ENCODE assay signal across 1 cellular context in genomic region chr5:160231789-160232342, GRCh38.
TF ChIP-seq lines count a peak whose summit lies in the region.

No MANE protein-coding gene starts in this region.

TF ChIP-seq in K562, 482 proteins besides CTCF, POLR2A, EP300 and RAD21 (continued from another document):
- TF ChIP-seq DPF2 (IDR thresholded peaks at IDR 0.05) (no peak), PTBP1 (IDR thresholded peaks at IDR 0.05; ENCODE audit: low read depth, low read length) (no peak), GTF2F1 (IDR thresholded peaks at IDR 0.05; ENCODE audit: low read depth, low read length) (no peak), MECOM (CRISPR knock-in tag; IDR thresholded peaks at IDR 0.05) (no peak), ZNF165 (CRISPR knock-in tag; IDR thresholded peaks at IDR 0.05; ENCODE audit: borderline replicate concordance) (no peak), CLOCK (CRISPR knock-in tag; IDR thresholded peaks at IDR 0.05; ENCODE audit: borderline replicate concordance) (no peak), ARHGAP35 (IDR thresholded peaks at IDR 0.05; ENCODE audit: partially characterized antibody) (no peak), HMG20A (CRISPR knock-in tag; conservative IDR thresholded peaks at IDR 0.05) (no peak), SETDB1 (IDR thresholded peaks at IDR 0.05; ENCODE audit: low read length) (no peak), KDM4B (IDR thresholded peaks at IDR 0.05; ENCODE audit: borderline replicate concordance in 2 of 2, low read depth in 1 of 2) (no peak), SMC3 (conservative IDR thresholded peaks at IDR 0.05; ENCODE audit: insufficient read depth, low read depth, low read length) (no peak), LCOR (CRISPR knock-in tag; IDR thresholded peaks at IDR 0.05) (no peak)
- TF ChIP-seq, protein P1, sequence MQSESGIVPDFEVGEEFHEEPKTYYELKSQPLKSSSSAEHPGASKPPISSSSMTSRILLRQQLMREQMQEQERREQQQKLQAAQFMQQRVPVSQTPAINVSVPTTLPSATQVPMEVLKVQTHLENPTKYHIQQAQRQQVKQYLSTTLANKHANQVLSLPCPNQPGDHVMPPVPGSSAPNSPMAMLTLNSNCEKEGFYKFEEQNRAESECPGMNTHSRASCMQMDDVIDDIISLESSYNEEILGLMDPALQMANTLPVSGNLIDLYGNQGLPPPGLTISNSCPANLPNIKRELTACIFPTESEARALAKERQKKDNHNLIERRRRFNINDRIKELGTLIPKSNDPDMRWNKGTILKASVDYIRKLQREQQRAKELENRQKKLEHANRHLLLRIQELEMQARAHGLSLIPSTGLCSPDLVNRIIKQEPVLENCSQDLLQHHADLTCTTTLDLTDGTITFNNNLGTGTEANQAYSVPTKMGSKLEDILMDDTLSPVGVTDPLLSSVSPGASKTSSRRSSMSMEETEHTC (IDR thresholded peaks at IDR 0.05): no peak
